8 cellular contexts compared by ENCODE assay signal in genomic region chrX:9873952-9874351, GRCh38.
DNase-seq lines count a peak whose midpoint lies in the region; ATAC-seq and TF ChIP-seq lines count a peak whose summit lies in the region.

No MANE protein-coding gene starts in this region.

- no peak overlapping the region for H3K27ac Mint-ChIP-seq in CD14-positive monocyte

- no peaks in the 10 kb centered on the region for H3K4me1 ChIP-seq in SJCRH30
- no peaks in the 10 kb centered on the region for H3K4me1 ChIP-seq in ascending aorta
- peaks cover 0 to 6% of the 10 kb centered on the region in 2 donors for H3K4me1 ChIP-seq in left lung

- H3K27me3 Mint-ChIP-seq in CD14-positive monocyte (ENCODE audit: low read depth in 3 of 3), result peaks cover 8 to 12% (median 10%) of the 10 kb centered on the region in 3 donors

- H3K27ac ChIP-seq in SJCRH30 (no peak overlapping the region), ascending aorta (no peak overlapping the region), left lung (no peak overlapping the region)

- intact Hi-C loops in CD14-positive monocyte (cut with micrococcal nuclease) (loop anchor here (2.0 to 10.0 kb wide), 2 partner anchors 121 to 245 kb away; no protein-coding TSS in a partner anchor), ascending aorta (cut with DNase I) (no loop called here), left lung (cut with DNase I) (no loop called here)

- no peaks in the 10 kb centered on the region for H3K9me3 ChIP-seq in SJCRH30 (replicated peaks)
- no peaks in the 10 kb centered on the region for H3K9me3 ChIP-seq in ascending aorta
- no peaks in the 10 kb centered on the region for H3K9me3 ChIP-seq in left lung

- ATAC-seq in GM18870 (IDR thresholded peaks at IDR 0.05; ENCODE audit: unreplicated experiment), result peak; percentile 79
- ATAC-seq in HG03378 (IDR thresholded peaks at IDR 0.05; ENCODE audit: unreplicated experiment), result peak; percentile 72
- ATAC-seq in left lung, result peak; percentile 91

- no peak overlapping the region for H3K4me3 ChIP-seq in SJCRH30
- no peak overlapping the region for H3K4me3 ChIP-seq in ascending aorta
- H3K4me3 ChIP-seq in left lung, result no peak overlapping the region

- no peaks in the 10 kb centered on the region for H3K36me3 Mint-ChIP-seq in CD14-positive monocyte

- DNase-seq in CD14-positive monocyte (ENCODE audit: low spot score) (no peak), SJCRH30 (peak; percentile 22 to 52), ascending aorta (ENCODE audit: low spot score in 2 of 2) (no peak), left lung (no peak), DMS114 treated with DMSO at 0.1 percent for 48 hours (lab: John Stamatoyannopoulos, UW; ENCODE audit: unreplicated experiment) (no peak)
- DNase-seq in stimulated activated naive CD4-positive, alpha-beta T cell (lab: John Stamatoyannopoulos, UW), result peak in 5 of 6 experiments; percentile 3 to 35 (median 17)

- peak overlapping the region in 1 of 2 donors; percentile 63 for H3K4me3 Mint-ChIP-seq in CD14-positive monocyte

- peaks cover 0 to 4% (median 2%) of the 10 kb centered on the region in 7 donors for H3K9me3 Mint-ChIP-seq in CD14-positive monocyte

- no peaks in the 10 kb centered on the region for H3K27me3 ChIP-seq in SJCRH30
- H3K27me3 ChIP-seq in ascending aorta, result no peaks in the 10 kb centered on the region
- no peaks in the 10 kb centered on the region for H3K27me3 ChIP-seq in left lung

- H3K36me3 ChIP-seq in SJCRH30 (no peaks in the 10 kb centered on the region), ascending aorta (no peaks in the 10 kb centered on the region), left lung (no peaks in the 10 kb centered on the region)

- peak; percentile 42 for TF ChIP-seq CTCF in CD14-positive monocyte (IDR thresholded peaks at IDR 0.05)
- peak in 2 of 3 experiments; percentile 16 to 36 for TF ChIP-seq CTCF in ascending aorta (IDR thresholded peaks at IDR 0.05)
- peak; percentile 55 to 65 for TF ChIP-seq CTCF in left lung (IDR thresholded peaks at IDR 0.05)

- H3K4me1 Mint-ChIP-seq in CD14-positive monocyte, result peaks cover 2% of the 10 kb centered on the region

Comparison
In these comparisons a context has a peak if more than half of its experiments do, and no peak if none do; other contexts are left out.
1. DNase-seq: peak in SJCRH30 (2 of 2) and stimulated activated naive CD4-positive, alpha-beta T cell (5 of 6); none in CD14-positive monocyte (single experiment), ascending aorta (0 of 2), left lung (0 of 2) and DMS114 treated with DMSO at 0.1 percent for 48 hours (single experiment).
2. intact Hi-C loops: an anchor here in CD14-positive monocyte (2.0 to 10.0 kb wide); none called in ascending aorta and left lung.
3. Peak in every context shown above with its lines, with median percentiles within 50 percentile points of each other: CTCF ChIP-seq and ATAC-seq.